Comparison of ENCODE assay signal across 8 cellular contexts in the genomic region with DNA sequence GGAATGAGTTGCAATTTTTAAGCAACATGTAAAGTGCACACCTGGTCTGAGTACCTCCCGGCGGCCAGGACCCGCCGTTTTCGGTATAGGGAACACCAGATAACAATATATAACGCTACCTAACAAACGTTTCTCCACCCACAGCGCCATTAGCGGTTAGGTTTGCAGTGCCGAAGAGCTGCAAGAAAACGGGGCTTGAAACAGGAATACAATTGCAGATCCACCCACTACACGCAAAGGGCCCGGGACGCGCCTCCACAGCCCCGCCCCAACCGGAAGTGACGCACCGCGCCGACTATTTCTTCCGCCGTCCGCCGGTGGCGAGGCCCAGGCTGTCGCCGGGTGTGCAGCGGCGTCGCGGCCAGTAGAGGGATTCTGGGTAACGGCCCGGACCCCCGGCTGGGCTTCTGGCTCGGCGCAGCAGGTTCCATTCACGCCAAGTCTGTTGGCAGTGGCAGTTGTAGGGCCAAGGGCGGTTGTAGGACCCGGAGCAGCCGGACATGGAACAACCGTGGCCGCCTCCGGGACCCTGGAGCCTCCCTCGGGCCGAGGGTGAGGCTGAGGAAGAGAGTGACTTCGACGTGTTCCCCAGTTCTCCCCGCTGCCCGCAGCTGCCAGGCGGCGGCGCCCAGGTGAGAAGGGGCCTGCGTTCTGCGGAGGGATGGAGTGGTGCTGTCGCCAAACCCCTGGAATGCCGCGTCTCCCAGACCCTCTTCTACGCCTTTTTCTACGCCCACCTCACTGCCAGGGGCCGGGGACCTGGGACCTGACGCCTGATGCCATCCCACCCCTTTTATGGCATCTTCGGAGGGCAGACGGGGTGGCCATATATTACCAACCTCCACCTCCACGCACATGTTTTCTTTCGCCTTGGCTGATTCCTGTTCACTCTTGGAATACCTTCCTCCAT. TPM values are rescaled to one million over a fixed set of nuclear protein-coding genes. Genes with fewer than 3 reads are reported as not detected.
A peak's percentile ranks its signal among the peaks of the same experiment; 100 is the strongest.
DNase-seq lines count a peak whose midpoint lies in the region; ATAC-seq, FAIRE-seq and TF ChIP-seq lines count a peak whose summit lies in the region.

A gene (plus strand): TSS at position 302 of the 910 bp plus-strand sequence. CDS start 199 bp downstream, at position 501.

- peak; percentile 71 for FAIRE-seq in kidney (lab: Jason Lieb, UNC)

- H3K36me3 ChIP-seq in kidney (ENCODE audit: control insufficient read depth in 1 of 2, insufficient read depth in 2 of 2, low read length in 2 of 2): no peaks in the 10 kb centered on the region

- H3K4me1 ChIP-seq in kidney (ENCODE audit: control insufficient read depth in 1 of 2, insufficient read depth in 1 of 2, low read depth in 1 of 2, low read length in 2 of 2): peaks cover 11 to 17% of the 10 kb centered on the region in 2 donors

- peak; percentile 97 for ATAC-seq in GM19025 (IDR thresholded peaks at IDR 0.05; ENCODE audit: low read depth, unreplicated experiment)
- ATAC-seq in HG03342 (IDR thresholded peaks at IDR 0.05; ENCODE audit: unreplicated experiment): peak; percentile 96
- peak; percentile 97 to 98 for ATAC-seq in activated CD4-positive, CD25-positive, alpha-beta regulatory T cell treated with anti-CD3 and anti-CD28 coated beads, Interleukin-2, amount 50 U/mL, for 24 hours

- H3K4me3 ChIP-seq in kidney (ENCODE audit: low read length in 2 of 2): peak within 1 kb of the TSS; percentile 74 to 98

- H3K27ac ChIP-seq in kidney (ENCODE audit: low read depth in 2 of 2, low read length in 2 of 2): peak within 1 kb of the TSS; percentile 96 to 97

- peak within 1 kb of the TSS; percentile 93 to 97 for H3K9ac ChIP-seq in kidney (ENCODE audit: low read length in 2 of 2)

- no peaks in the 10 kb centered on the region for H3K9me3 ChIP-seq in kidney (ENCODE audit: control insufficient read depth in 1 of 2, low read length in 2 of 2)

- peak; percentile 45 for TF ChIP-seq CTCF in kidney (IDR thresholded peaks at IDR 0.05; ENCODE audit: borderline replicate concordance, extremely low read depth, insufficient read depth)

- peak; percentile 96 for DNase-seq in AG20443 (ENCODE audit: low spot score)
- DNase-seq in NCI-H446 (lab: John Stamatoyannopoulos, UW): peak; percentile 95 to 99
- peak; percentile 97 for DNase-seq in cerebellum (ENCODE audit: low spot score)
- DNase-seq in kidney: peak; percentile 99
- peak; percentile 99 for DNase-seq in stimulated activated CD4-positive, alpha-beta T cell treated with anti-CD3 and anti-CD28 coated beads, Interleukin-15, amount 100 ng/mL, for 24 hours

- intact Hi-C loops in kidney (cut with DNase I): no loop called here

RNA-seq across cellular contexts. Expression of the gene that starts here (rescaled TPM):
- total RNA-seq in cerebellum: 20.1 TPM
- 24.7 TPM for total RNA-seq in kidney
- 16.9 TPM for polyA plus RNA-seq in kidney (ENCODE audit: insufficient read depth, low read depth, low replicate concordance)

Comparison
In these comparisons a context has a peak if more than half of its experiments do, and no peak if none do; other contexts are left out.
1. Peak in every context shown above with its lines: DNase-seq, ATAC-seq, H3K4me3 ChIP-seq and H3K27ac ChIP-seq.